Comparison of ENCODE assay signal across 22 cellular contexts in the genomic region with DNA sequence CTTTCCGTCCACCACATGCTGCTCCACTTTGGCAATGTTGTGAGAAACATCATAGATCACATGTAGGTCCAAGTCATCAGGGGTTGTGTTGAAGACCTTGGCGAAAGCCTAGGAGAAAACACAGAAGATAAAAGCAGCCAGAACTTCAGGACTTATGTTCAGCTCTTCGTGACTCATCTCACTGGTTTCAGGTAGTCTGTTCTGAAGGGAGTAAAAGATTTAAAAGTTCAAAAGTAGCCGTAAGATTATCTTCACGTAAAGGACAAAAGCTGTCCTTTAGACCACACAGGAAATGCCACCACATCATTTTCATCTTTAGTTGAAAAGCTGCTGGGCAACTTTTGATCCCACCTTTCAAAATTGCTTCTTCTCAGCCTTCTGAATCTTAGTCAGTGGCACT. TPM values are rescaled to one million over a fixed set of nuclear protein-coding genes. Genes with fewer than 3 reads are reported as not detected.
DNase-seq lines count a peak whose midpoint lies in the region; ATAC-seq and TF ChIP-seq lines count a peak whose summit lies in the region.
"Had no signal": no experiment of that assay in that cellular context is flagged by ENCODE, and none has a peak within 500 bp of the region (broad histone marks: within the 10 kb centered on the region; RNA-seq: fewer than 3 reads in every experiment).

No MANE protein-coding gene starts in this region.

- H3K4me1 Mint-ChIP-seq in activated naive CD4-positive, alpha-beta T cell treated with anti-CD3 and anti-CD28 coated beads, Interleukin-2, amount 50 U/mL, for 24 hours: peaks cover 5% of the 10 kb centered on the region
- H3K4me1 Mint-ChIP-seq in T-helper 17 cell (peaks cover 3% of the 10 kb centered on the region), osteocyte (ENCODE audit: unreplicated experiment) (no peaks in the 10 kb centered on the region)
- peaks cover 12% of the 10 kb centered on the region for H3K4me1 Mint-ChIP-seq in activated T-helper 2 cell treated with anti-CD3 and anti-CD28 coated beads, Interferon-gamma antibody, Interleukin-2, Interleukin-4, amounts not matched to agents 10 μg/mL and 5 μg/mL and 100 μg/mL, durations not matched to agents 14 hours and 24 hours and 36 hours (ENCODE audit: low read depth)
- H3K4me1 Mint-ChIP-seq: H9 had no signal

- H3K36me3 ChIP-seq in adrenal gland (replicated peaks in 1 of 2): peaks cover 0 to 97% of the 10 kb centered on the region in 2 donors

- 90 to 94% (median 92%) methylated on average over 5 of the region's 5 CpGs for WGBS in adrenal gland, 4 donors

- H3K4me1 ChIP-seq in adrenal gland (replicated peaks in 1 of 2): no peaks in the 10 kb centered on the region
- H3K4me1 ChIP-seq: Caco-2 had no signal

- H3K9me3 Mint-ChIP-seq in activated naive CD4-positive, alpha-beta T cell treated with anti-CD3 and anti-CD28 coated beads, Interleukin-2, amount 50 U/mL, for 24 hours: no peaks in the 10 kb centered on the region
- no peaks in the 10 kb centered on the region for H3K9me3 Mint-ChIP-seq in activated T-helper 2 cell treated with anti-CD3 and anti-CD28 coated beads, Interferon-gamma antibody, Interleukin-2, Interleukin-4, amounts not matched to agents 10 μg/mL and 5 μg/mL and 100 μg/mL, durations not matched to agents 14 hours and 24 hours and 36 hours
- no peaks in the 10 kb centered on the region for H3K9me3 Mint-ChIP-seq in osteocyte (ENCODE audit: unreplicated experiment)
- H3K9me3 Mint-ChIP-seq: CD4-positive, alpha-beta T cell; H9 had no signal

- no peak for TF ChIP-seq CTCF in osteocyte (IDR thresholded peaks at IDR 0.05)
- no peak for TF ChIP-seq CTCF in adrenal gland (IDR thresholded peaks at IDR 0.05)

- intact Hi-C loops in activated T-helper 2 cell treated with anti-CD3 and anti-CD28 coated beads, Interferon-gamma antibody, Interleukin-2, Interleukin-4, amounts not matched to agents 10 μg/mL and 5 μg/mL and 100 μg/mL, durations not matched to agents 14 hours and 24 hours and 36 hours (cut with micrococcal nuclease): no loop called here
- intact Hi-C loops in adrenal gland (cut with DNase I): no loop called here

- H3K4me3 Mint-ChIP-seq in activated naive CD4-positive, alpha-beta T cell treated with anti-CD3 and anti-CD28 coated beads, Interleukin-2, amount 50 U/mL, for 24 hours: no peak overlapping the region
- H3K4me3 Mint-ChIP-seq in T-helper 17 cell (no peak overlapping the region), osteocyte (ENCODE audit: unreplicated experiment) (no peak overlapping the region)
- H3K4me3 Mint-ChIP-seq in activated T-helper 2 cell treated with anti-CD3 and anti-CD28 coated beads, Interferon-gamma antibody, Interleukin-2, Interleukin-4, amounts not matched to agents 10 μg/mL and 5 μg/mL and 100 μg/mL, durations not matched to agents 14 hours and 24 hours and 36 hours (ENCODE audit: low read depth): no peak overlapping the region
- H3K4me3 Mint-ChIP-seq: CD4-positive, alpha-beta T cell; H9 had no signal

- no peaks in the 10 kb centered on the region for H3K27me3 ChIP-seq in adrenal gland

- H3K27me3 Mint-ChIP-seq in activated naive CD4-positive, alpha-beta T cell treated with anti-CD3 and anti-CD28 coated beads, Interleukin-2, amount 50 U/mL, for 24 hours: no peaks in the 10 kb centered on the region
- H3K27me3 Mint-ChIP-seq in T-helper 17 cell: no peaks in the 10 kb centered on the region
- H3K27me3 Mint-ChIP-seq in activated T-helper 2 cell treated with anti-CD3 and anti-CD28 coated beads, Interferon-gamma antibody, Interleukin-2, Interleukin-4, amounts not matched to agents 10 μg/mL and 5 μg/mL and 100 μg/mL, durations not matched to agents 14 hours and 24 hours and 36 hours (ENCODE audit: low read depth): no peaks in the 10 kb centered on the region
- no peaks in the 10 kb centered on the region for H3K27me3 Mint-ChIP-seq in osteocyte (ENCODE audit: unreplicated experiment)
- H3K27me3 Mint-ChIP-seq: CD4-positive, alpha-beta T cell had no signal

- peak overlapping the region; percentile 30 for H3K27ac Mint-ChIP-seq in activated naive CD4-positive, alpha-beta T cell treated with anti-CD3 and anti-CD28 coated beads, Interleukin-2, amount 50 U/mL, for 24 hours
- H3K27ac Mint-ChIP-seq in T-helper 17 cell (peak overlapping the region; percentile 51), osteocyte (ENCODE audit: unreplicated experiment) (no peak overlapping the region)
- H3K27ac Mint-ChIP-seq in activated T-helper 2 cell treated with anti-CD3 and anti-CD28 coated beads, Interferon-gamma antibody, Interleukin-2, Interleukin-4, amounts not matched to agents 10 μg/mL and 5 μg/mL and 100 μg/mL, durations not matched to agents 14 hours and 24 hours and 36 hours: peak overlapping the region; percentile 51
- H3K27ac Mint-ChIP-seq: CD4-positive, alpha-beta T cell; H9 had no signal

- no peak for DNase-seq in activated naive CD4-positive, alpha-beta T cell treated with anti-CD3 and anti-CD28 coated beads, Interleukin-2, amount 50 U/mL, for 16 hours
- DNase-seq in T-helper 17 cell (no peak), osteocyte (ENCODE audit: extremely low spot score, unreplicated experiment) (no peak), adrenal gland (no peak)
- no peak for DNase-seq in activated T-helper 2 cell treated with anti-CD3 and anti-CD28 coated beads, Interferon-gamma antibody, Interleukin-2, Interleukin-4, amounts not matched to agents 10 μg/mL and 5 μg/mL and 100 μg/mL, durations not matched to agents 14 hours and 24 hours and 36 hours (ENCODE audit: low spot score)
- DNase-seq in stimulated activated CD4-positive, alpha-beta T cell treated with anti-CD3 and anti-CD28 coated beads, Interleukin-4, amount 100 ng/mL, for 4 hours: no peak
- DNase-seq: Caco-2; CD4-positive, alpha-beta T cell; DND-41; GM23248; H9; Kasumi-1; NCI-H1417; NCI-H1694 treated with DMSO at 0.1 percent for 48 hours; NCI-H2081 treated with DMSO at 0.1 percent for 48 hours; NCI-H2171 treated with DMSO at 0.1 percent for 48 hours; NCI-H526 had no signal

- H3K9me3 ChIP-seq in T-helper 17 cell (ENCODE audit: control insufficient read depth, low read length, poor library complexity, severe bottlenecking) (no peaks in the 10 kb centered on the region), adrenal gland (replicated peaks in 1 of 3) (no peaks in the 10 kb centered on the region)
- H3K9me3 ChIP-seq: Caco-2 had no signal

- H3K27ac ChIP-seq in adrenal gland: no peak overlapping the region
- H3K27ac ChIP-seq: GM23248 had no signal

- TF ChIP-seq POLR2A in adrenal gland (IDR thresholded peaks at IDR 0.05): no peak

- H3K4me3 ChIP-seq in adrenal gland: no peak overlapping the region
- H3K4me3 ChIP-seq: GM12878, GM23248 had no signal

- ATAC-seq in T-helper 17 cell: no peak
- ATAC-seq: GM12878, Right ventricle myocardium inferior had no signal

- peaks cover 21% of the 10 kb centered on the region for H3K36me3 Mint-ChIP-seq in activated naive CD4-positive, alpha-beta T cell treated with anti-CD3 and anti-CD28 coated beads, Interleukin-2, amount 50 U/mL, for 24 hours
- H3K36me3 Mint-ChIP-seq in T-helper 17 cell (ENCODE audit: low read depth) (peaks cover 7% of the 10 kb centered on the region), osteocyte (ENCODE audit: unreplicated experiment) (peaks cover 65% of the 10 kb centered on the region)
- H3K36me3 Mint-ChIP-seq in activated T-helper 2 cell treated with anti-CD3 and anti-CD28 coated beads, Interferon-gamma antibody, Interleukin-2, Interleukin-4, amounts not matched to agents 10 μg/mL and 5 μg/mL and 100 μg/mL, durations not matched to agents 14 hours and 24 hours and 36 hours (ENCODE audit: low read depth): peaks cover 78% of the 10 kb centered on the region

RNA-seq across cellular contexts. Expression of a gene that starts 16.9 kb away (rescaled TPM):
- total RNA-seq in T-helper 17 cell (10 to 100 TPM; 37.2 to 39.8 TPM), osteocyte (76.2 and 78.2 TPM in 2 replicates), adrenal gland (10 to 100 TPM; 54.7 to 82.4 (median 64.1) TPM)
- total RNA-seq in activated T-helper 2 cell treated with anti-CD3 and anti-CD28 coated beads, Interferon-gamma antibody, Interleukin-2, Interleukin-4, amounts not matched to agents 10 μg/mL and 5 μg/mL and 100 μg/mL, durations not matched to agents 14 hours and 24 hours and 36 hours: 97.5 and 102 TPM in 2 replicates
- polyA plus RNA-seq in adrenal gland: 10 to 100 TPM; 24.7 to 78.8 (median 31.8) TPM

RNA-seq across cellular contexts. Expression of a gene that starts 37.4 kb away (rescaled TPM):
- total RNA-seq in T-helper 17 cell: not detected
- total RNA-seq in activated T-helper 2 cell treated with anti-CD3 and anti-CD28 coated beads, Interferon-gamma antibody, Interleukin-2, Interleukin-4, amounts not matched to agents 10 μg/mL and 5 μg/mL and 100 μg/mL, durations not matched to agents 14 hours and 24 hours and 36 hours: not detected in 2 replicates
- total RNA-seq in osteocyte: not detected in 2 replicates
- total RNA-seq in adrenal gland: not detected
- not detected for polyA plus RNA-seq in adrenal gland
- total RNA-seq: Caco-2; CD4-positive, alpha-beta T cell; GM12878; GM23248; H9; MCF 10A; Right ventricle myocardium inferior had no signal
- polyA plus RNA-seq: BJ, GM12878, GM23248 had no signal
